11 cellular contexts compared by ENCODE assay signal in the genomic region with DNA sequence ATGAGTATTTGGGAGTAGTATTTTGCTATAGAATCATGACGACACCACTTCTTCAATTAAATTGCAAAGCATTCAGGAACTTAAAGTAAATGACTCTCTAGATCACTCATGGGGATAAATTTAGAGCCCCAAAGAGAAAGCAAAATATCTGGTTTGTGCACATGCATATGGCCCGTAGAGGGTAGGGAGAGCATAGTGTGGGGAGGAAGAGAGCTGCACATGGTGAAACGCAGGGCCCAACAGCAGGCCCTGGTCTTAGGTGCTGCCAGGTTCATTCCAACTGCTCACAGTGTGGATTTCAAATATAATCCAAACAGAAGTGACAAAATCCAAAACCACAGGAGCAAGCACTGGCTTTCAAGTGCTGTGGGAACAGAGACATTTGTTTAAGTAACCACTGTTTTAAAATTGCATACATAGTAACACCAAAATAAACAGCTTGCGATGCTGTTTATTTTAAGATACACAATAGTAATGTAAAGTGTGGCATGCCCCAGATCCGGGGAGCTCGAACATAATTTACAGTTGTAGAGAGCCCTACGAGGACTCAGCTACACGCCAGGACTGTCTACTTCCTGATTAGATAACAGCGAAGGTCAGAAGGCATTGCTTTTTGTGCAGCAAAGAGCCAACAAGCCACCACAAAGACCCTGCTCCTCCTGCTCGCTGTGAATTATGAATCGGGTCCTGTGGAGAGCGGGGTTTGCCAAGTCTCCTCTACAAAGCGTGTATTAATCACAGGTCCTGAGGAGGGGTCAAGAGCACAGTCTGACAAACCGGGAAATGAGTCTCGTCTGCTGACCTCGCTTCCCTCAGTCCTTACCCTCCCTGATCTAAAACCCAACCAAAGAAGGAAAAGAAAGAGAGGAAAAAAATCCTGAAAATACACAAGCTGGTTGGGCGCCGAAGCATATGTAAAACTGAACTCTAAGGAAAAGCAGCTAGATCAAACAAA.
DNase-seq lines count a peak whose midpoint lies in the region; ATAC-seq, FAIRE-seq and TF ChIP-seq lines count a peak whose summit lies in the region.
"Had no signal": no experiment of that assay in that cellular context is flagged by ENCODE, and none has a peak within 500 bp of the region (broad histone marks: within the 10 kb centered on the region; RNA-seq: fewer than 3 reads in every experiment).

No MANE protein-coding gene starts in this region.

- no peaks in the 10 kb centered on the region for H3K9me1 ChIP-seq in K562 (ENCODE audit: control insufficient read depth, insufficient read depth, low read length)

- peaks cover 5% of the 10 kb centered on the region for H3K4me1 Mint-ChIP-seq in MCF 10A (ENCODE audit: insufficient read depth, unreplicated experiment)
- H3K4me1 Mint-ChIP-seq in CD14-positive monocyte, result no peaks in the 10 kb centered on the region
- H3K4me1 Mint-ChIP-seq: stimulated activated effector memory CD8-positive, alpha-beta T cell treated with anti-CD3 and anti-CD28 coated beads, Interleukin-12 subunit alpha, Interleukin-12 subunit beta, amount 100 ng/mL, for 72 hours had no signal

- DNase-seq in breast epithelium (ENCODE audit: low spot score in 2 of 2) (no peak), MCF 10A (ENCODE audit: unreplicated experiment) (no peak), K562 (ENCODE audit: extremely low read depth in 1 of 4, low spot score in 3 of 4) (peak in 2 of 4 experiments; percentile 47 to 60), left lung (peak in 1 of 2 donors; percentile 35), NCI-H446 (lab: John Stamatoyannopoulos, UW) (no peak), CD14-positive monocyte (ENCODE audit: low spot score) (no peak), Ammon's horn (ENCODE audit: low spot score) (no peak)
- DNase-seq: activated CD8-positive, alpha-beta memory T cell treated with anti-CD3 and anti-CD28 coated beads, Interleukin-2, amount 50 U/mL, for 4 hours had no signal

- no peak for TF ChIP-seq EP300 in K562 (IDR thresholded peaks at IDR 0.05; ENCODE audit: low read length)

- POLR2A ChIA-PET in MCF 10A (lab: Yijun Ruan, JAX), result interaction anchor here (1.2 kb wide), 1 partner anchor 28 kb away, joined by 3 read pairs; no protein-coding TSS in a partner anchor
- POLR2A ChIA-PET in K562 (lab: Yijun Ruan, JAX), result interaction anchor here (0.6 to 1.4 kb wide), 6 partner anchors 8 to 1725 kb away, joined by 3 to 4 read pairs (median 3); no protein-coding TSS in a partner anchor

- no peak for TF ChIP-seq POLR2A in breast epithelium (IDR thresholded peaks at IDR 0.05)
- TF ChIP-seq POLR2A in K562 (conservative IDR thresholded peaks at IDR 0.05), result no peak

- H3K27me3 Mint-ChIP-seq in MCF 10A (ENCODE audit: insufficient read depth, unreplicated experiment), result no peaks in the 10 kb centered on the region
- H3K27me3 Mint-ChIP-seq in CD14-positive monocyte (ENCODE audit: low read depth in 3 of 3), result no peaks in the 10 kb centered on the region

- no peak overlapping the region for H3K4me3 ChIP-seq in breast epithelium
- no peak overlapping the region for H3K4me3 ChIP-seq in K562
- no peak overlapping the region for H3K4me3 ChIP-seq in left lung

- H3K4me3 Mint-ChIP-seq in MCF 10A (ENCODE audit: unreplicated experiment) (no peak overlapping the region), CD14-positive monocyte (no peak overlapping the region)
- H3K4me3 Mint-ChIP-seq: stimulated activated effector memory CD8-positive, alpha-beta T cell treated with anti-CD3 and anti-CD28 coated beads, Interleukin-12 subunit alpha, Interleukin-12 subunit beta, amount 100 ng/mL, for 72 hours had no signal

- BruUV-seq in MCF 10A (replicated peaks; lab: Mats Ljungman, UMichigan) (no TSS peak), K562 (replicated peaks; lab: Mats Ljungman, UMichigan) (no TSS peak)

- no peaks in the 10 kb centered on the region for H3K4me1 ChIP-seq in breast epithelium
- H3K4me1 ChIP-seq in K562 (replicated peaks in 1 of 2; ENCODE audit: control insufficient read depth in 2 of 2, insufficient read depth in 2 of 2, low read length in 2 of 2), result peaks cover 0 to 19% of the 10 kb centered on the region in 2 experiments; a peak in 4 of 5 replicates
- peaks cover 6 to 23% of the 10 kb centered on the region in 2 donors for H3K4me1 ChIP-seq in left lung

- peaks cover 5% of the 10 kb centered on the region for H3K36me3 Mint-ChIP-seq in MCF 10A (ENCODE audit: insufficient read depth, unreplicated experiment)
- H3K36me3 Mint-ChIP-seq in CD14-positive monocyte, result no peaks in the 10 kb centered on the region
- H3K36me3 Mint-ChIP-seq: stimulated activated effector memory CD8-positive, alpha-beta T cell treated with anti-CD3 and anti-CD28 coated beads, Interleukin-12 subunit alpha, Interleukin-12 subunit beta, amount 100 ng/mL, for 72 hours had no signal

- H3K4me2 ChIP-seq in K562 (ENCODE audit: insufficient read depth, low read length), result peak overlapping the region; percentile 65

- no peaks in the 10 kb centered on the region for H3K27me3 ChIP-seq in breast epithelium
- H3K27me3 ChIP-seq in K562 (ENCODE audit: control insufficient read depth in 2 of 2, insufficient read depth in 2 of 2, low read length in 2 of 2), result no peaks in the 10 kb centered on the region
- no peaks in the 10 kb centered on the region for H3K27me3 ChIP-seq in left lung
- H3K27me3 ChIP-seq: neutrophil had no signal

- H3K36me3 ChIP-seq in breast epithelium (no peaks in the 10 kb centered on the region), K562 (ENCODE audit: control insufficient read depth, insufficient read depth, low read length) (peaks cover 14% of the 10 kb centered on the region), left lung (no peaks in the 10 kb centered on the region)
- H3K36me3 ChIP-seq: neutrophil had no signal

- H3K9ac ChIP-seq in K562 (ENCODE audit: insufficient read depth in 1 of 2, low read depth in 2 of 2, low read length in 2 of 2), result peak overlapping the region; percentile 33 to 76; a peak in 1 of 4 replicates

- peak; percentile 92 for ATAC-seq in K562
- peak; percentile 84 for ATAC-seq in left lung
- ATAC-seq in GM18909 (IDR thresholded peaks at IDR 0.05; ENCODE audit: poor library complexity, unreplicated experiment), result no peak
- ATAC-seq: stimulated activated effector memory CD8-positive, alpha-beta T cell treated with anti-CD3 and anti-CD28 coated beads, Interleukin-12 subunit alpha, Interleukin-12 subunit beta, amount 100 ng/mL, for 72 hours had no signal

- TF ChIP-seq RAD21 in K562 (CRISPR knock-in tag; conservative IDR thresholded peaks at IDR 0.05 in 1 of 2, IDR thresholded peaks at IDR 0.05 in 1 of 2), result no peak

- in situ Hi-C loops in K562 (cut with MboI), result no loop called here

- H3K9me3 ChIP-seq in breast epithelium (no peaks in the 10 kb centered on the region), K562 (replicated peaks; ENCODE audit: control insufficient read depth, insufficient read depth, low read depth, low read length) (no peaks in the 10 kb centered on the region), left lung (no peaks in the 10 kb centered on the region)
- H3K9me3 ChIP-seq: neutrophil had no signal

- CTCF ChIA-PET in MCF 10A (lab: Yijun Ruan, JAX), result interaction anchor here (0.6 to 1.1 kb wide), 2 partner anchors 9 to 158 kb away, joined by 3 to 6 read pairs; no protein-coding TSS in a partner anchor
- CTCF ChIA-PET in K562 (lab: Yijun Ruan, JAX; ENCODE audit: low intra/inter-chr PET ratio), result no interaction called here

- H3K27ac Mint-ChIP-seq in MCF 10A (ENCODE audit: low read depth, unreplicated experiment), result no peak overlapping the region
- H3K27ac Mint-ChIP-seq in CD14-positive monocyte, result no peak overlapping the region
- H3K27ac Mint-ChIP-seq: stimulated activated effector memory CD8-positive, alpha-beta T cell treated with anti-CD3 and anti-CD28 coated beads, Interleukin-12 subunit alpha, Interleukin-12 subunit beta, amount 100 ng/mL, for 72 hours had no signal

- H3K79me2 ChIP-seq in K562 (ENCODE audit: control insufficient read depth, insufficient read depth, low read length), result peaks cover 12% of the 10 kb centered on the region

- no peaks in the 10 kb centered on the region for H4K20me1 ChIP-seq in K562 (replicated peaks; ENCODE audit: control insufficient read depth, insufficient read depth, low read length)

- peak; percentile 80 for FAIRE-seq in K562 (lab: Jason Lieb, UNC)

- H3K27ac ChIP-seq in breast epithelium (peak overlapping the region; percentile 44 to 52), K562 (ENCODE audit: extremely low read depth, low read depth, low read length) (peak overlapping the region; percentile 70), left lung (peak overlapping the region; percentile 9 to 57)
- H3K27ac ChIP-seq: neutrophil had no signal

- no peaks in the 10 kb centered on the region for H3K9me3 Mint-ChIP-seq in MCF 10A (ENCODE audit: unreplicated experiment)
- peaks cover 2 to 9% (median 4%) of the 10 kb centered on the region in 7 donors for H3K9me3 Mint-ChIP-seq in CD14-positive monocyte
- H3K9me3 Mint-ChIP-seq: stimulated activated effector memory CD8-positive, alpha-beta T cell treated with anti-CD3 and anti-CD28 coated beads, Interleukin-12 subunit alpha, Interleukin-12 subunit beta, amount 100 ng/mL, for 72 hours had no signal

- WGBS in K562 (ENCODE audit: insufficient coverage, low coverage, missing lambda C conversion rate), result 27% methylated on average over 18 of the region's 18 CpGs

- intact Hi-C loops in breast epithelium (cut with DNase I; ENCODE audit: low total_unique reads) (no loop called here), MCF 10A (cut with micrococcal nuclease) (no loop called here), K562 (cut with micrococcal nuclease) (no loop called here), left lung (cut with DNase I) (loop anchor here in 1 of 2 donors (10.0 kb wide), 1 partner anchor 75 kb away; no protein-coding TSS in a partner anchor), CD14-positive monocyte (cut with micrococcal nuclease) (no loop called here)

- TF ChIP-seq CTCF in breast epithelium (IDR thresholded peaks at IDR 0.05) (no peak), MCF 10A (IDR thresholded peaks at IDR 0.05; ENCODE audit: unreplicated experiment) (no peak), K562 (IDR thresholded peaks at IDR 0.05 in 2 of 3, conservative IDR thresholded peaks at IDR 0.05 in 1 of 3; ENCODE audit: insufficient read depth in 2 of 3, low read depth in 1 of 3, low read length in 3 of 3) (no peak), left lung (IDR thresholded peaks at IDR 0.05) (no peak), CD14-positive monocyte (IDR thresholded peaks at IDR 0.05) (no peak)

- peak overlapping the region; percentile 77 for H2AFZ ChIP-seq in K562 (ENCODE audit: low read depth, low read length)

TF ChIP-seq in K562, 482 proteins besides CTCF, POLR2A, EP300 and RAD21 (continues in another document):
- TF ChIP-seq ESRRA (IDR thresholded peaks at IDR 0.05; ENCODE audit: borderline replicate concordance, low read depth) (peak; percentile 34; the same call in 1 of the 2 replicates), ARID1B (IDR thresholded peaks at IDR 0.05) (0 out of 2 replicates have a peak, but pooled peaks have one; percentile 7), NFRKB (IDR thresholded peaks at IDR 0.05; ENCODE audit: low read depth) (no peak), RBBP5 (IDR thresholded peaks at IDR 0.05; ENCODE audit: borderline replicate concordance, insufficient read depth, low read length, poor library complexity, severe bottlenecking) (peak; percentile 42), ADNP (tag; IDR thresholded peaks at IDR 0.05) (no peak), ELF1 (tag; IDR thresholded peaks at IDR 0.05) (peak; percentile 76), GABPA (tag; conservative IDR thresholded peaks at IDR 0.05; ENCODE audit: low read depth) (peak; percentile 36)
